Comparison of ENCODE assay signal across 33 cellular contexts in genomic region chr6:123053602-123054225, GRCh38. TPM values are rescaled to one million over a fixed set of nuclear protein-coding genes. Genes with fewer than 3 reads are reported as not detected.
"Had no signal": no experiment of that assay in that cellular context is flagged by ENCODE, and none has a peak within 500 bp of the region (broad histone marks: within the 10 kb centered on the region; RNA-seq: fewer than 3 reads in every experiment).

No MANE protein-coding gene starts in this region.

- H3K36me3 ChIP-seq: left ventricle myocardium inferior, neural progenitor cell, neutrophil, right atrium auricular region, right lobe of liver, thyroid gland, transverse colon, upper lobe of left lung, vagina had no signal

- H3K27me3 Mint-ChIP-seq: naive B cell; stimulated activated memory B cell treated with anti-CD40 and anti-IgM and Interleukin-4, amounts not matched to agents 10 μg/mL and 1 μg/mL and 100 μg/mL, for 72 hours; stimulated activated naive CD8-positive, alpha-beta T cell treated with anti-CD3 and anti-CD28 coated beads, Interleukin-15, amount 100 ng/mL, for 72 hours had no signal

- H3K27ac Mint-ChIP-seq: immature natural killer cell; mesothelial cell of epicardium; naive B cell; natural killer cell; nephron progenitor cell; neural progenitor cell; stimulated activated memory B cell treated with anti-CD40 and anti-IgM and Interleukin-4, amounts not matched to agents 10 μg/mL and 1 μg/mL and 100 μg/mL, for 72 hours; stimulated activated naive CD8-positive, alpha-beta T cell treated with anti-CD3 and anti-CD28 coated beads, Interleukin-15, amount 100 ng/mL, for 72 hours had no signal

- H3K27ac ChIP-seq: left ventricle myocardium inferior, neural progenitor cell, neutrophil, parathyroid adenoma, psoas muscle, right atrium auricular region, right lobe of liver, testis, thyroid gland, transverse colon, upper lobe of left lung, vagina had no signal

- DNase-seq: immature natural killer cell; kidney; left colon; left ventricle myocardium inferior; mesendoderm; naive B cell; natural killer cell; nephron progenitor cell; occipital lobe; psoas muscle; right lobe of liver; stimulated activated CD4-positive, alpha-beta T cell treated with anti-CD3 and anti-CD28 coated beads, Interleukin-1b, Interleukin-23, amount 100 ng/mL, for 48 hours; stimulated activated CD4-positive, alpha-beta T cell treated with anti-CD3 and anti-CD28 coated beads, Interleukin-2, amount 100 ng/mL, for 48 hours; stimulated activated CD4-positive, alpha-beta T cell treated with anti-CD3 and anti-CD28 coated beads, Interleukin-4, amount 100 ng/mL, for 4 hours; stimulated activated CD8-positive, alpha-beta memory T cell treated with anti-CD3 and anti-CD28 coated beads, Interleukin-4, amount 100 ng/mL, for 48 hours; stimulated activated naive CD4-positive, alpha-beta T cell treated with Interleukin-2 at 50 U/mL for 16 hours; stimulated activated naive CD8-positive, alpha-beta T cell treated with anti-CD3 and anti-CD28 coated beads, Interleukin-15, amount 100 ng/mL, for 72 hours; substantia nigra; testis; thyroid gland; transverse colon; upper lobe of left lung had no signal

- H2AFZ ChIP-seq: neural progenitor cell, parathyroid adenoma had no signal

- H3K36me3 Mint-ChIP-seq: mesothelial cell of epicardium; naive B cell; natural killer cell; neural progenitor cell; stimulated activated memory B cell treated with anti-CD40 and anti-IgM and Interleukin-4, amounts not matched to agents 10 μg/mL and 1 μg/mL and 100 μg/mL, for 72 hours had no signal

- H3K4me3 ChIP-seq: left ventricle myocardium inferior, lung, neural progenitor cell, psoas muscle, right atrium auricular region, right lobe of liver, smooth muscle cell, testis, thyroid gland, transverse colon, upper lobe of left lung, vagina had no signal

- H3K79me2 ChIP-seq: parathyroid adenoma had no signal

- ATAC-seq: left colon; natural killer cell; right lobe of liver; stimulated activated memory B cell treated with anti-CD40 and anti-IgM and Interleukin-4, amounts not matched to agents 10 μg/mL and 1 μg/mL and 100 μg/mL, for 72 hours; stimulated activated naive CD8-positive, alpha-beta T cell treated with anti-CD3 and anti-CD28 coated beads, Interleukin-15, amount 100 ng/mL, for 72 hours had no signal

- H3K4me3 Mint-ChIP-seq: immature natural killer cell; mesothelial cell of epicardium; naive B cell; natural killer cell; nephron progenitor cell; neural progenitor cell; stimulated activated memory B cell treated with anti-CD40 and anti-IgM and Interleukin-4, amounts not matched to agents 10 μg/mL and 1 μg/mL and 100 μg/mL, for 72 hours; stimulated activated naive CD8-positive, alpha-beta T cell treated with anti-CD3 and anti-CD28 coated beads, Interleukin-15, amount 100 ng/mL, for 72 hours had no signal

- H3K27me3 ChIP-seq: neural progenitor cell, neutrophil, right atrium auricular region, right lobe of liver, testis, thyroid gland, transverse colon, upper lobe of left lung, vagina had no signal

- H3K4me2 ChIP-seq: neural progenitor cell, smooth muscle cell had no signal

- H3K9me3 Mint-ChIP-seq: mesothelial cell of epicardium; naive B cell; nephron progenitor cell; neural progenitor cell; stimulated activated memory B cell treated with anti-CD40 and anti-IgM and Interleukin-4, amounts not matched to agents 10 μg/mL and 1 μg/mL and 100 μg/mL, for 72 hours; stimulated activated naive CD8-positive, alpha-beta T cell treated with anti-CD3 and anti-CD28 coated beads, Interleukin-15, amount 100 ng/mL, for 72 hours had no signal

- H3K4me1 ChIP-seq: left ventricle myocardium inferior, neural progenitor cell, parathyroid adenoma, psoas muscle, right atrium auricular region, testis, thyroid gland, transverse colon, upper lobe of left lung, vagina had no signal

- H3K4me1 Mint-ChIP-seq: immature natural killer cell; mesothelial cell of epicardium; naive B cell; natural killer cell; nephron progenitor cell; neural progenitor cell; stimulated activated memory B cell treated with anti-CD40 and anti-IgM and Interleukin-4, amounts not matched to agents 10 μg/mL and 1 μg/mL and 100 μg/mL, for 72 hours; stimulated activated naive CD8-positive, alpha-beta T cell treated with anti-CD3 and anti-CD28 coated beads, Interleukin-15, amount 100 ng/mL, for 72 hours had no signal

RNA-seq across cellular contexts. Expression of gene CLVS2, which starts 57.7 kb away (rescaled TPM):
- total RNA-seq: kidney, natural killer cell, osteocyte, posterior vena cava, right atrium auricular region, smooth muscle cell, thyroid gland had no signal
- polyA plus RNA-seq: immature natural killer cell, lung, smooth muscle cell had no signal
